Comparison of ENCODE assay signal across 9 cellular contexts in the genomic region with DNA sequence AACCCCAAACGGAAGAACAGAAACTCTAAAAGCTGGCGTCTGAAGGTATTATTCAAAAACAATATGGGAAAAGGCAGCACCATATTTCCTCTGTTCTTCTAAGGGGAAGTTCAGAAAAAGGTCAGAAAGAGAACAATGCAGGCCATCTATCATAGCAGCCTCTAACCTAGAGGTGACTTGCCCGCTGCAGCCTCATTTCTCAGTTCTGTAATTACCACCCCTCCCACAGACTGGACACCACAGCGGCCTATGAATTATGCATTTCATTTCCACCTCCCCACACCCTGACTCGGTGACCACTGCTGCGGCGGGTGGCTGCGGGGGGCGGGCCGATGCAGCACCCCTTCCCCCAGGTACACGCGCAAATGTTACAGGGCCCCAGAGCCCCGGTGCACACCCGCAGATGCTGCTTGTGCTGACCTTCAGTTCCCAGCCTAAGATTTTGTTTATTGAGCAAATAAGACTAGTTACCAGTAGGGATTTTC.
A peak's percentile ranks its signal among the peaks of the same experiment; 100 is the strongest.
DNase-seq lines count a peak whose midpoint lies in the region; ATAC-seq and TF ChIP-seq lines count a peak whose summit lies in the region.
"Had no signal": no experiment of that assay in that cellular context is flagged by ENCODE, and none has a peak within 500 bp of the region (broad histone marks: within the 10 kb centered on the region; RNA-seq: fewer than 3 reads in every experiment).

No MANE protein-coding gene starts in this region.

- intact Hi-C loops in OCI-LY7 (cut with micrococcal nuclease; ENCODE audit: unreplicated experiment), result no loop called here
- intact Hi-C loops in transverse colon (cut with DNase I; ENCODE audit: low total_unique reads), result loop anchor here (10.0 kb wide), 1 partner anchor 126 kb away; a partner anchor contains a TSS

- H3K9me2 ChIP-seq in OCI-LY7 (ENCODE audit: insufficient read depth, low read length) (no peaks in the 10 kb centered on the region), hepatocyte (replicated peaks; ENCODE audit: insufficient read depth) (no peaks in the 10 kb centered on the region)

- H3K4me3 ChIP-seq in OCI-LY7 (ENCODE audit: low read depth, low read length, poor library complexity, severe bottlenecking) (no peak overlapping the region), hepatocyte (no peak overlapping the region), transverse colon (no peak overlapping the region)
- H3K4me3 ChIP-seq: SJSA1 had no signal

- H3K4me2 ChIP-seq in OCI-LY7 (ENCODE audit: low read length), result no peak overlapping the region
- H3K4me2 ChIP-seq in hepatocyte, result peak overlapping the region; percentile 49

- H4K20me1 ChIP-seq in OCI-LY7 (ENCODE audit: insufficient read depth, low read length) (no peaks in the 10 kb centered on the region), hepatocyte (ENCODE audit: insufficient read depth, poor library complexity, severe bottlenecking) (no peaks in the 10 kb centered on the region)

- CTCF ChIA-PET in OCI-LY7 (lab: Charles Lee; ENCODE audit: unreplicated experiment) (no interaction called here), RWPE1 (lab: Yijun Ruan, JAX) (no interaction called here)

- peaks cover 15% of the 10 kb centered on the region for H3K4me1 ChIP-seq in OCI-LY7 (ENCODE audit: insufficient read depth, low read length, poor library complexity, severe bottlenecking)
- peaks cover 27% of the 10 kb centered on the region for H3K4me1 ChIP-seq in hepatocyte (ENCODE audit: insufficient read depth)
- H3K4me1 ChIP-seq in transverse colon, result peaks cover 0 to 34% (median 5%) of the 10 kb centered on the region in 4 donors

- WGBS in hepatocyte (ENCODE audit: low lambda C conversion rate, missing lambda C conversion rate), result 73% methylated on average over 14 of the region's 14 CpGs
- 53 to 67% methylated on average over 2 to 14 of the region's 14 CpGs for WGBS in transverse colon (ENCODE audit: low coverage in 1 of 2), 2 donors

- POLR2A ChIA-PET in OCI-LY7 (lab: Charles Lee), result no interaction called here
- POLR2A ChIA-PET in RWPE1 (lab: Yijun Ruan, JAX; ENCODE audit: low non-redundant PET), result no interaction called here

- peak; percentile 30 for DNase-seq in DMS53 (lab: John Stamatoyannopoulos, UW)
- DNase-seq in DMS53 treated with DMSO at 0.1 percent for 48 hours (lab: John Stamatoyannopoulos, UW; ENCODE audit: unreplicated experiment), result no peak
- DNase-seq in OCI-LY7 (ENCODE audit: low spot score), result peak; percentile 34
- DNase-seq in hepatocyte (ENCODE audit: low spot score), result no peak
- DNase-seq in transverse colon, result peak; percentile 64
- DNase-seq in T1000 (lab: John Stamatoyannopoulos, UW), result no peak
- no peak for DNase-seq in RWPE1 (ENCODE audit: low spot score)

- ATAC-seq in HG02763 (IDR thresholded peaks at IDR 0.05; ENCODE audit: unreplicated experiment), result peak; percentile 88

- TF ChIP-seq POLR2A in transverse colon (IDR thresholded peaks at IDR 0.05), result no peak

- no peak for TF ChIP-seq CTCF in OCI-LY7 (conservative IDR thresholded peaks at IDR 0.05; ENCODE audit: low read length)
- no peak for TF ChIP-seq CTCF in hepatocyte (IDR thresholded peaks at IDR 0.05; ENCODE audit: poor library complexity)
- TF ChIP-seq CTCF in transverse colon (IDR thresholded peaks at IDR 0.05), result no peak
- no peak for TF ChIP-seq CTCF in RWPE1 (conservative IDR thresholded peaks at IDR 0.05; ENCODE audit: low read depth)

- no peak overlapping the region for H3K27ac ChIP-seq in OCI-LY7 (ENCODE audit: low read depth, low read length, poor library complexity, severe bottlenecking)
- no peak overlapping the region for H3K27ac ChIP-seq in hepatocyte
- peak overlapping the region; percentile 36 to 63 (median 44) for H3K27ac ChIP-seq in transverse colon
- no peak overlapping the region for H3K27ac ChIP-seq in RWPE1
- H3K27ac ChIP-seq: SJSA1 had no signal

- H3K79me2 ChIP-seq in OCI-LY7 (ENCODE audit: insufficient read depth, low read depth, low read length) (no peaks in the 10 kb centered on the region), hepatocyte (peaks cover 44% of the 10 kb centered on the region)

- H2AFZ ChIP-seq in OCI-LY7 (ENCODE audit: low read length) (no peak overlapping the region), hepatocyte (no peak overlapping the region)

- H3K36me3 ChIP-seq in OCI-LY7 (ENCODE audit: insufficient read depth, low read length) (no peaks in the 10 kb centered on the region), hepatocyte (replicated peaks; ENCODE audit: insufficient read depth, low read depth) (no peaks in the 10 kb centered on the region), transverse colon (no peaks in the 10 kb centered on the region)

- H3K9me3 ChIP-seq in OCI-LY7 (ENCODE audit: low read length), result no peaks in the 10 kb centered on the region
- H3K9me3 ChIP-seq in hepatocyte (ENCODE audit: low read depth), result no peaks in the 10 kb centered on the region
- H3K9me3 ChIP-seq in transverse colon, result no peaks in the 10 kb centered on the region
- H3K9me3 ChIP-seq: SJSA1 had no signal

- TF ChIP-seq EP300 in transverse colon (IDR thresholded peaks at IDR 0.05; ENCODE audit: low read depth), result no peak

- no peaks in the 10 kb centered on the region for H3K27me3 ChIP-seq in hepatocyte
- no peaks in the 10 kb centered on the region for H3K27me3 ChIP-seq in transverse colon
- H3K27me3 ChIP-seq: SJSA1 had no signal

- in situ Hi-C loops in transverse colon (cut with MboI; ENCODE audit: low pct_ligation_motif_present in 1 of 4, low pct_unique_long_range_greater_than_20kb in 1 of 4, low sequenced_read_pairs in 3 of 4), result loop anchor here (5.0 to 10.0 kb wide), 3 partner anchors 348 to 356 kb away; no protein-coding TSS in a partner anchor

- no TSS peak for BruUV-seq in OCI-LY7 (replicated peaks; lab: Mats Ljungman, UMichigan)

Comparison
In these comparisons a context has a peak if more than half of its experiments do, and no peak if none do; other contexts are left out.
1. DNase-seq: peak in DMS53 (single experiment), OCI-LY7 (single experiment) and transverse colon (single experiment); none in DMS53 treated with DMSO at 0.1 percent for 48 hours (single experiment), hepatocyte (single experiment), T1000 (single experiment) and RWPE1 (single experiment).
2. H3K27ac ChIP-seq: peak in transverse colon (4 of 4); none in OCI-LY7 (single experiment), hepatocyte (single experiment) and RWPE1 (single experiment).